8 cellular contexts compared by ENCODE assay signal in the genomic region with DNA sequence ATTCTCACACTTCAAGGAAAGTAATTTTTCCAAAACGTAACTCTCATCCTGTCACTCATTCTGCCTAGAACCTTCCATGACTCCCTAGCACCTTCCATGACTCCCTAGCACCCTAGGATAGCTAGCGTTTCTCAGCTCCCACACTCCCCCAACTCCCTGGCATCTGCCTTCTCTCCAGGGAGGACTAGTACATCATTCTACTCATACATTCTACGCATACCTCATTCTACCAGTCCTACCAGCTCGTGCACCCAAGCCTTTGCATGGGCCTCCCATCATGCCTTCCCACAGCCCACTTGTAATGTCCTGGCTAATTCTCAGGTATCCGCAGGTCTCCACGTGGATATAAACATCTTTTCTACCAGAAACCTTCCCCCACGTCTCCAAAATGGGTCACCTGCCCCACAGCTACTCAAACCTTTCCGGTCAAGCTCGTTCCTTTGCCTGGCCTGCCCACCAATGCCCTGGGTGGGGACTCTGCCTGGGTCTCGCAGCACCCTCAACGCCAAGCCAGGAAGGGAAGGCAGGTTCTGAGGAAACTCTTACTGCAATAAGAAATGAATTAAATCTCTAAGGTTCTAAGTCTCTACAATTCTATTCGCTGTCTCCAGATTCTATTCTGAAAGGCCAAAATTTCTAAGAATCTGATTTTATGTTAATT. TPM values are rescaled to one million over a fixed set of nuclear protein-coding genes. Genes with fewer than 3 reads are reported as not detected.
DNase-seq lines count a peak whose midpoint lies in the region; ATAC-seq, FAIRE-seq and TF ChIP-seq lines count a peak whose summit lies in the region.

No MANE protein-coding gene starts in this region.

- no peaks in the 10 kb centered on the region for H3K79me2 ChIP-seq in HepG2 (ENCODE audit: insufficient read depth, low read length)

- TF ChIP-seq EP300 in HepG2 (IDR thresholded peaks at IDR 0.05; ENCODE audit: low read depth in 2 of 2, low read length in 2 of 2) (no peak), HepG2 (CRISPR knock-in tag; IDR thresholded peaks at IDR 0.05; ENCODE audit: borderline replicate concordance) (no peak)

- peak overlapping the region; percentile 64; the same call in 1 of the 2 replicates for H3K9ac ChIP-seq in HepG2 (ENCODE audit: insufficient read depth, low read depth, low read length)

- H3K4me1 ChIP-seq in HepG2 (ENCODE audit: insufficient read depth, low read length) = peaks cover 11% of the 10 kb centered on the region
- H3K4me1 ChIP-seq in thymus (ENCODE audit: control insufficient read depth, insufficient read depth, low read length) = no peaks in the 10 kb centered on the region

- H3K36me3 Mint-ChIP-seq in activated CD4-positive, alpha-beta T cell treated with anti-CD3 and anti-CD28 coated beads, Interleukin-2, amount 10 ng/mL, durations not matched to agents 7 days and 5 days (ENCODE audit: low read depth) = peaks cover 7% of the 10 kb centered on the region

- H3K9me3 ChIP-seq in HepG2 (ENCODE audit: low read length) (0 out of 2 replicates have a peak, but pooled peaks cover 9% of the 10 kb centered on the region), thymus (ENCODE audit: control insufficient read depth) (no peaks in the 10 kb centered on the region)

- in situ Hi-C loops in HepG2 (cut with HindIII; ENCODE audit: extremely low pct_ligation_motif_present, low pct_unique_long_range_greater_than_20kb) = no loop called here

- H3K27me3 ChIP-seq in HepG2 (ENCODE audit: control insufficient read depth in 1 of 2, insufficient read depth in 2 of 2, low read length in 2 of 2) (peaks cover 2 to 6% of the 10 kb centered on the region in 2 experiments; a peak in 2 of 5 replicates), thymus (ENCODE audit: control insufficient read depth, insufficient read depth) (peaks cover 2% of the 10 kb centered on the region)

- FAIRE-seq in HepG2 (lab: Jason Lieb, UNC) = no peak

- H3K4me3 ChIP-seq in HepG2 (replicated peaks in 1 of 3; ENCODE audit: insufficient read depth in 1 of 3, low read depth in 2 of 3, low read length in 3 of 3) (peak overlapping the region; percentile 64 to 74 (median 66)), thymus (ENCODE audit: low read length) (peak overlapping the region; percentile 67)

- peak overlapping the region; percentile 67 for H3K4me3 Mint-ChIP-seq in activated CD4-positive, alpha-beta T cell treated with anti-CD3 and anti-CD28 coated beads, Interleukin-2, amount 10 ng/mL, durations not matched to agents 7 days and 5 days

- no peak for TF ChIP-seq RAD21 in HepG2 (CRISPR knock-in tag; IDR thresholded peaks at IDR 0.05)

- POLR2A ChIA-PET in activated CD4-positive, alpha-beta T cell treated with anti-CD3 and anti-CD28 coated beads, Interleukin-2, amount 10 ng/mL, durations not matched to agents 7 days and 5 days (lab: Charles Lee) = no interaction called here
- POLR2A ChIA-PET in HepG2 (lab: Yijun Ruan, JAX) = no interaction called here

- TF ChIP-seq POLR2A in HepG2 (IDR thresholded peaks at IDR 0.05; ENCODE audit: insufficient read depth in 1 of 2, low read depth in 2 of 2, low read length in 2 of 2) = no peak

- H3K4me1 Mint-ChIP-seq in activated CD4-positive, alpha-beta T cell treated with anti-CD3 and anti-CD28 coated beads, Interleukin-2, amount 10 ng/mL, durations not matched to agents 7 days and 5 days = peaks cover 24% of the 10 kb centered on the region

- no peak for DNase-seq in activated CD4-positive, alpha-beta T cell treated with anti-CD3 and anti-CD28 coated beads, Interleukin-2, amount 10 ng/mL, durations not matched to agents 7 days and 5 days
- DNase-seq in activated CD4-positive, alpha-beta T cell treated with anti-CD3 and anti-CD28 coated beads, Interleukin-2, amount 50 U/mL, for 4 hours = no peak
- DNase-seq in HepG2 (ENCODE audit: low spot score) (no peak), NCI-H187 (lab: John Stamatoyannopoulos, UW) (no peak), HuH-7.5 (ENCODE audit: low spot score) (no peak)

- peaks cover 8% of the 10 kb centered on the region for H3K27me3 Mint-ChIP-seq in activated CD4-positive, alpha-beta T cell treated with anti-CD3 and anti-CD28 coated beads, Interleukin-2, amount 10 ng/mL, durations not matched to agents 7 days and 5 days

- peak overlapping the region; percentile 83 for H3K4me2 ChIP-seq in HepG2 (ENCODE audit: low read depth, low read length)

- ATAC-seq in HepG2 (no peak), HG02763 (IDR thresholded peaks at IDR 0.05; ENCODE audit: unreplicated experiment) (no peak)

- H3K36me3 ChIP-seq in HepG2 (replicated peaks in 1 of 2; ENCODE audit: control insufficient read depth in 1 of 2, insufficient read depth in 2 of 2, low read length in 2 of 2) (no peaks in the 10 kb centered on the region), thymus (ENCODE audit: control insufficient read depth, insufficient read depth) (peaks cover 2% of the 10 kb centered on the region)

- no peak overlapping the region for H2AFZ ChIP-seq in HepG2 (ENCODE audit: low read length)

- H3K27ac ChIP-seq in angular gyrus (ENCODE audit: low read depth, low read length) (peak overlapping the region; percentile 24), HepG2 (ENCODE audit: extremely low read length, insufficient read depth, low read length) (no peak overlapping the region), thymus (ENCODE audit: low read depth) (no peak overlapping the region)

- intact Hi-C loops in HepG2 (cut with micrococcal nuclease; ENCODE audit: unreplicated experiment) = no loop called here

- peak overlapping the region; percentile 27 for H3K27ac Mint-ChIP-seq in activated CD4-positive, alpha-beta T cell treated with anti-CD3 and anti-CD28 coated beads, Interleukin-2, amount 10 ng/mL, durations not matched to agents 7 days and 5 days

- BruUV-seq in HepG2 (replicated peaks; lab: Mats Ljungman, UMichigan) = no TSS peak

- peaks cover 3% of the 10 kb centered on the region; the same call in 1 of the 2 replicates for H4K20me1 ChIP-seq in HepG2 (ENCODE audit: insufficient read depth, low read length)

- WGBS in HepG2 (ENCODE audit: low lambda C conversion rate) = 56% methylated on average over 12 of the region's 12 CpGs
- WGBS in thymus = 81% methylated on average over 12 of the region's 12 CpGs

- CTCF ChIA-PET in activated CD4-positive, alpha-beta T cell treated with anti-CD3 and anti-CD28 coated beads, Interleukin-2, amount 10 ng/mL, durations not matched to agents 7 days and 5 days (lab: Charles Lee) = interaction anchor here (1.6 kb wide), 1 partner anchor 19 kb away, joined by 5 read pairs; no protein-coding TSS in a partner anchor
- CTCF ChIA-PET in HepG2 (lab: Yijun Ruan, JAX; ENCODE audit: low intra/inter-chr PET ratio, low total read pairs) = interaction anchor here (1.3 to 1.4 kb wide), 2 partner anchors 20 to 480 kb away, joined by 4 to 5 read pairs; no protein-coding TSS in a partner anchor

- peaks cover 16% of the 10 kb centered on the region for H3K9me3 Mint-ChIP-seq in activated CD4-positive, alpha-beta T cell treated with anti-CD3 and anti-CD28 coated beads, Interleukin-2, amount 10 ng/mL, durations not matched to agents 7 days and 5 days

- TF ChIP-seq CTCF in HepG2 (CRISPR knock-in tag; IDR thresholded peaks at IDR 0.05) = no peak

RNA-seq across cellular contexts. Expression of a gene that starts 0.9 kb away (rescaled TPM):
- 1 to 10 TPM; 5.6 to 5.9 TPM for total RNA-seq in activated CD4-positive, alpha-beta T cell treated with anti-CD3 and anti-CD28 coated beads, Interleukin-2, amount 10 ng/mL, durations not matched to agents 7 days and 5 days
- total RNA-seq in HepG2 (2016; rRNA removed; fragmentation: Illumina TruSeq; extraction: Trizol) = 7.0 and 8.8 TPM in 2 replicates
- total RNA-seq in HepG2 (2016; cell fraction: cytosol; rRNA removed; fragmentation: Illumina TruSeq; extraction: Trizol; ENCODE audit: low read depth) = 20.5 and 22.8 TPM in 2 replicates
- 6.5 and 9.0 TPM in 2 replicates for total RNA-seq in HepG2 (2016; cell fraction: insoluble cytoplasmic fraction; rRNA removed; fragmentation: Illumina TruSeq; extraction: Trizol)
- total RNA-seq in HepG2 (2016; cell fraction: membrane; rRNA removed; fragmentation: Illumina TruSeq; extraction: Trizol) = 20.3 and 21.8 TPM in 2 replicates
- total RNA-seq in HepG2 (2016; cell fraction: nucleus; rRNA removed; fragmentation: Illumina TruSeq; extraction: Trizol) = 4.9 and 8.5 TPM in 2 replicates
- polyA plus RNA-seq in HepG2 (2011; rRNA removed) (9.5 and 10.7 TPM in 2 replicates), thymus (11.6 TPM)
- polyA plus RNA-seq in HepG2 (2011; cell fraction: cytosol; rRNA removed) = 8.8 and 12.0 TPM in 2 replicates
- 24.5 and 25.8 TPM in 2 replicates for polyA plus RNA-seq in HepG2 (2011; cell fraction: nucleus; rRNA removed)
- 7.1 and 10.8 TPM in 2 replicates for polyA plus RNA-seq in HepG2 (2012)
- 26.8 and 27.0 TPM in 2 replicates for polyA plus RNA-seq in HepG2 (2016; cell fraction: cytosol; fragmentation: Illumina TruSeq; extraction: Trizol; ENCODE audit: low read depth)
- polyA plus RNA-seq in HepG2 (2016; cell fraction: insoluble cytoplasmic fraction; fragmentation: Illumina TruSeq; extraction: Trizol; ENCODE audit: low read depth) = 6.2 and 8.9 TPM in 2 replicates
- 22.6 and 25.9 TPM in 2 replicates for polyA plus RNA-seq in HepG2 (2016; cell fraction: membrane; fragmentation: Illumina TruSeq; extraction: Trizol; ENCODE audit: low read depth)
- 15.9 and 18.2 TPM in 2 replicates for polyA plus RNA-seq in HepG2 (2016; cell fraction: nucleus; fragmentation: Illumina TruSeq; extraction: Trizol; ENCODE audit: insufficient read depth, low read depth)
- 12.2 and 13.0 TPM in 2 replicates for polyA minus RNA-seq in HepG2 (2011; rRNA and poly(A)+ RNA removed; ENCODE audit: low replicate concordance)
- polyA minus RNA-seq in HepG2 (2011; cell fraction: cytosol; rRNA and poly(A)+ RNA removed) = 4.2 and 4.9 TPM in 2 replicates
- 5.9 and 9.3 TPM in 2 replicates for polyA minus RNA-seq in HepG2 (2011; cell fraction: nucleus; rRNA and poly(A)+ RNA removed)

RNA-seq across cellular contexts. Expression of a gene that starts 12.0 kb away (rescaled TPM):
- 10 to 100 TPM in 1 of 2 experiments, 1 to 10 TPM in 1; 9.7 to 10.1 TPM for total RNA-seq in activated CD4-positive, alpha-beta T cell treated with anti-CD3 and anti-CD28 coated beads, Interleukin-2, amount 10 ng/mL, durations not matched to agents 7 days and 5 days
- total RNA-seq in HepG2 (2016; rRNA removed; fragmentation: Illumina TruSeq; extraction: Trizol) = 0.07 TPM in 1 of 2 replicates, not detected in the other
- not detected in 2 replicates for total RNA-seq in HepG2 (2016; cell fraction: cytosol; rRNA removed; fragmentation: Illumina TruSeq; extraction: Trizol; ENCODE audit: low read depth)
- total RNA-seq in HepG2 (2016; cell fraction: insoluble cytoplasmic fraction; rRNA removed; fragmentation: Illumina TruSeq; extraction: Trizol) = not detected in 2 replicates
- total RNA-seq in HepG2 (2016; cell fraction: membrane; rRNA removed; fragmentation: Illumina TruSeq; extraction: Trizol) = not detected in 2 replicates
- total RNA-seq in HepG2 (2016; cell fraction: nucleus; rRNA removed; fragmentation: Illumina TruSeq; extraction: Trizol) = not detected in 2 replicates
- polyA plus RNA-seq in HepG2 (2011; rRNA removed) (0.04 TPM in 1 of 2 replicates, not detected in the other), thymus (7.3 TPM)
- 0.05 and 0.13 TPM in 2 replicates for polyA plus RNA-seq in HepG2 (2011; cell fraction: cytosol; rRNA removed)
- 0.58 TPM in 1 of 2 replicates, not detected in the other for polyA plus RNA-seq in HepG2 (2011; cell fraction: nucleus; rRNA removed)
- polyA plus RNA-seq in HepG2 (2012) = not detected in 2 replicates
- polyA plus RNA-seq in HepG2 (2016; cell fraction: cytosol; fragmentation: Illumina TruSeq; extraction: Trizol; ENCODE audit: low read depth) = not detected in 2 replicates
- not detected in 2 replicates for polyA plus RNA-seq in HepG2 (2016; cell fraction: insoluble cytoplasmic fraction; fragmentation: Illumina TruSeq; extraction: Trizol; ENCODE audit: low read depth)
- not detected in 2 replicates for polyA plus RNA-seq in HepG2 (2016; cell fraction: membrane; fragmentation: Illumina TruSeq; extraction: Trizol; ENCODE audit: low read depth)
- not detected in 2 replicates for polyA plus RNA-seq in HepG2 (2016; cell fraction: nucleus; fragmentation: Illumina TruSeq; extraction: Trizol; ENCODE audit: insufficient read depth, low read depth)
- 0.47 TPM in 1 of 2 replicates, not detected in the other for polyA minus RNA-seq in HepG2 (2011; rRNA and poly(A)+ RNA removed; ENCODE audit: low replicate concordance)
- not detected in 2 replicates for polyA minus RNA-seq in HepG2 (2011; cell fraction: cytosol; rRNA and poly(A)+ RNA removed)
- polyA minus RNA-seq in HepG2 (2011; cell fraction: nucleus; rRNA and poly(A)+ RNA removed) = not detected in 2 replicates

Comparison
In these comparisons a context has a peak if more than half of its experiments do, and no peak if none do; other contexts are left out.
1. RNA of a gene that starts 12.0 kb away (total RNA-seq): 9.7 to 10.1 TPM in activated CD4-positive, alpha-beta T cell treated with anti-CD3 and anti-CD28 coated beads, Interleukin-2, amount 10 ng/mL, durations not matched to agents 7 days and 5 days; 0.07 TPM in HepG2; every median in the first group is over 4 times any median in the second.